In genomic region chr2:203583696-203584095, GRCh38 we compare ENCODE assay signal across 8 cellular contexts. TPM values are rescaled to one million over a fixed set of nuclear protein-coding genes. Genes with fewer than 3 reads are reported as not detected.
DNase-seq lines count a peak whose midpoint lies in the region; ATAC-seq, FAIRE-seq and TF ChIP-seq lines count a peak whose summit lies in the region.

No MANE protein-coding gene starts in this region.

- no peaks in the 10 kb centered on the region for H3K36me3 ChIP-seq in Karpas-422 (ENCODE audit: insufficient read depth, low read length)
- no peaks in the 10 kb centered on the region for H3K36me3 ChIP-seq in endothelial cell of umbilical vein (ENCODE audit: control insufficient read depth in 2 of 2, extremely low read depth in 1 of 2, insufficient read depth in 2 of 2, low read length in 2 of 2)

- intact Hi-C loops in endothelial cell of umbilical vein (cut with micrococcal nuclease), result no loop called here
- intact Hi-C loops in dorsolateral prefrontal cortex (cut with DNase I), result loop anchor here in 1 of 2 donors (5.0 kb wide), 1 partner anchor 219 kb away; no protein-coding TSS in a partner anchor

- H3K9me2 ChIP-seq in Karpas-422 (replicated peaks; ENCODE audit: insufficient read depth, low read length), result no peaks in the 10 kb centered on the region

- POLR2A ChIA-PET in endothelial cell of umbilical vein (lab: Charles Lee), result no interaction called here

- no peaks in the 10 kb centered on the region for H3K79me2 ChIP-seq in Karpas-422 (ENCODE audit: low read length)
- no peaks in the 10 kb centered on the region for H3K79me2 ChIP-seq in endothelial cell of umbilical vein (ENCODE audit: control insufficient read depth, insufficient read depth, low read length)

- H3K9ac ChIP-seq in Karpas-422 (ENCODE audit: low read length) (0 out of 2 replicates have a peak overlapping the region, but pooled peaks have one; percentile 28), endothelial cell of umbilical vein (replicated peaks; ENCODE audit: extremely low read depth, insufficient read depth, low read length) (no peak overlapping the region)

- no TSS peak for BruUV-seq in endothelial cell of umbilical vein (replicated peaks; lab: Mats Ljungman, UMichigan)

- TF ChIP-seq CTCF in endothelial cell of umbilical vein (IDR thresholded peaks at IDR 0.05; ENCODE audit: extremely low read depth in 1 of 2, insufficient read depth in 1 of 2, low read depth in 1 of 2, low read length in 2 of 2) (no peak), GM13976 (IDR thresholded peaks at IDR 0.05; ENCODE audit: borderline replicate concordance, control extremely low read depth, extremely low read depth, insufficient read depth, missing control alignments) (no peak), dorsolateral prefrontal cortex (IDR thresholded peaks at IDR 0.05 in 54 of 56, conservative IDR thresholded peaks at IDR 0.05 in 2 of 56; ENCODE audit: low read depth in 1 of 56, partially characterized antibody in 56 of 56) (no peak)

- H3K27me3 ChIP-seq in Karpas-422 (ENCODE audit: low read length), result no peaks in the 10 kb centered on the region
- H3K27me3 ChIP-seq in endothelial cell of umbilical vein (ENCODE audit: control insufficient read depth in 2 of 2, insufficient read depth in 2 of 2, low read length in 2 of 2), result no peaks in the 10 kb centered on the region
- H3K27me3 ChIP-seq in dorsolateral prefrontal cortex, result no peaks in the 10 kb centered on the region

- no peaks in the 10 kb centered on the region for H3K9me1 ChIP-seq in endothelial cell of umbilical vein (replicated peaks; ENCODE audit: control insufficient read depth, extremely low read depth, insufficient read depth, low read length)

- TF ChIP-seq POLR2A in endothelial cell of umbilical vein (IDR thresholded peaks at IDR 0.05; ENCODE audit: low read depth, low read length), result no peak

- CTCF ChIA-PET in endothelial cell of umbilical vein (lab: Charles Lee), result interaction anchor here (1.2 to 1.8 kb wide), 3 partner anchors 9 to 232 kb away, joined by 4 to 6 read pairs (median 6); no protein-coding TSS in a partner anchor

- peak; percentile 91 for DNase-seq in ELR (ENCODE audit: low read depth)
- peak; percentile 81 for DNase-seq in Karpas-422
- peak; percentile 56 for DNase-seq in endothelial cell of umbilical vein (ENCODE audit: low read depth, low spot score)
- DNase-seq in GM13976 (ENCODE audit: low spot score), result no peak
- no peak for DNase-seq in dorsolateral prefrontal cortex
- no peak for DNase-seq in NCI-H510A (lab: John Stamatoyannopoulos, UW)

- peak; percentile 77 for FAIRE-seq in endothelial cell of umbilical vein (lab: Jason Lieb, UNC)

- H3K4me3 ChIP-seq in Karpas-422 (ENCODE audit: low read length) (peak overlapping the region; percentile 42), endothelial cell of umbilical vein (replicated peaks in 1 of 3; ENCODE audit: insufficient read depth in 1 of 3, low read depth in 1 of 3, low read length in 3 of 3) (no peak overlapping the region), dorsolateral prefrontal cortex (no peak overlapping the region)

- ATAC-seq in GM21526 (IDR thresholded peaks at IDR 0.05; ENCODE audit: low FRiP score, unreplicated experiment) (peak; percentile 42), HG02884 (IDR thresholded peaks at IDR 0.05; ENCODE audit: unreplicated experiment) (no peak)

- H3K4me2 ChIP-seq in Karpas-422 (ENCODE audit: low read depth, low read length, poor library complexity, severe bottlenecking) (peak overlapping the region; percentile 70), endothelial cell of umbilical vein (ENCODE audit: insufficient read depth, low read length) (no peak overlapping the region)

- no peaks in the 10 kb centered on the region for H4K20me1 ChIP-seq in Karpas-422 (ENCODE audit: insufficient read depth, low read depth, low read length)
- no peaks in the 10 kb centered on the region for H4K20me1 ChIP-seq in endothelial cell of umbilical vein (replicated peaks; ENCODE audit: control insufficient read depth, extremely low read depth, insufficient read depth, low read length)

- dilution Hi-C loops in endothelial cell of umbilical vein (cut with MboI; ENCODE audit: extremely low pct_ligation_motif_present, low sequenced_read_pairs), result no loop called here

- peak overlapping the region; percentile 23; the same call in 1 of the 2 replicates for H2AFZ ChIP-seq in Karpas-422 (ENCODE audit: low read length)
- H2AFZ ChIP-seq in endothelial cell of umbilical vein (ENCODE audit: low read depth, low read length), result no peak overlapping the region

- peaks cover 39% of the 10 kb centered on the region for H3K4me1 ChIP-seq in Karpas-422 (ENCODE audit: low read length)
- H3K4me1 ChIP-seq in endothelial cell of umbilical vein (ENCODE audit: control insufficient read depth, extremely low read depth, insufficient read depth, low read length), result peaks cover 10% of the 10 kb centered on the region

- in situ Hi-C loops in GM13976 (cut with MboI; ENCODE audit: low sequenced_read_pairs, unreplicated experiment), result no loop called here

- H3K9me3 ChIP-seq in Karpas-422 (ENCODE audit: low read length) (no peaks in the 10 kb centered on the region), endothelial cell of umbilical vein (replicated peaks; ENCODE audit: control insufficient read depth, insufficient read depth, low read length) (no peaks in the 10 kb centered on the region)

- H3K27ac ChIP-seq in Karpas-422 (ENCODE audit: low read length) (peak overlapping the region; percentile 29; the same call in 1 of the 2 replicates), endothelial cell of umbilical vein (ENCODE audit: insufficient read depth, low read depth, low read length) (no peak overlapping the region), dorsolateral prefrontal cortex (peak overlapping the region in 2 of 59 donors; percentile 24 to 31)

TF ChIP-seq in endothelial cell of umbilical vein, 7 proteins besides CTCF, POLR2A, EP300 and RAD21:
- TF ChIP-seq FOS (IDR thresholded peaks at IDR 0.05; ENCODE audit: borderline replicate concordance, insufficient read depth, low read length), result peak; percentile 33
- TF ChIP-seq EZH2 (IDR thresholded peaks at IDR 0.05; ENCODE audit: borderline replicate concordance, low read depth, low read length, severe bottlenecking), result no peak
- TF ChIP-seq JUN (IDR thresholded peaks at IDR 0.05; ENCODE audit: borderline replicate concordance, insufficient read depth, insufficient read length, low read depth), result peak; percentile 53
- TF ChIP-seq GATA2 (IDR thresholded peaks at IDR 0.05; ENCODE audit: insufficient read depth, insufficient read length, low read depth, low read length), result peak; percentile 7
- no peak for TF ChIP-seq POLR2AphosphoS5 (IDR thresholded peaks at IDR 0.05; ENCODE audit: insufficient read depth, low read depth, low read length)

RNA-seq across cellular contexts. Expression of gene RAPH1, which starts 48.6 kb away (rescaled TPM):
- total RNA-seq in Karpas-422 (2014; rRNA removed; shearing (Covaris generic); ENCODE audit: low replicate concordance), result not detected in 2 replicates
- 56.9 and 59.5 TPM in 2 replicates for total RNA-seq in endothelial cell of umbilical vein
- polyA plus RNA-seq in endothelial cell of umbilical vein, result 3.6 and 5.1 TPM in 2 replicates
- polyA plus RNA-seq in endothelial cell of umbilical vein (2011; cell fraction: cytosol; rRNA removed), result 6.3 and 6.5 TPM in 2 replicates
- 14.9 and 16.3 TPM in 2 replicates for polyA plus RNA-seq in endothelial cell of umbilical vein (2011; cell fraction: nucleus; rRNA removed)
- polyA plus RNA-seq in endothelial cell of umbilical vein (2012), result 21.0 and 23.8 TPM in 2 replicates
- polyA minus RNA-seq in endothelial cell of umbilical vein, result 17.8 and 21.4 TPM in 2 replicates
- 8.7 TPM for polyA minus RNA-seq in endothelial cell of umbilical vein (2011; cell fraction: cytosol; rRNA and poly(A)+ RNA removed)
- polyA minus RNA-seq in endothelial cell of umbilical vein (2011; cell fraction: nucleus; rRNA and poly(A)+ RNA removed), result 28.7 and 44.3 TPM in 2 replicates
- 10 to 100 TPM; 17.3 to 71.2 (median 39.5) TPM for total RNA-seq in dorsolateral prefrontal cortex

Comparison
In these comparisons a context has a peak if more than half of its experiments do, and no peak if none do; other contexts are left out.
1. DNase-seq: peak in ELR (single experiment), Karpas-422 (single experiment) and endothelial cell of umbilical vein (single experiment); none in GM13976 (single experiment), dorsolateral prefrontal cortex (0 of 10) and NCI-H510A (single experiment).
2. RNA of gene RAPH1, which starts 48.6 kb away (total RNA-seq): 56.9 to 59.5 TPM in endothelial cell of umbilical vein and 17.3 to 71.2 TPM in dorsolateral prefrontal cortex; not detected in Karpas-422; every median in the first group is over 10 times any median in the second.